Comparison of ENCODE assay signal across 26 cellular contexts in the genomic region with DNA sequence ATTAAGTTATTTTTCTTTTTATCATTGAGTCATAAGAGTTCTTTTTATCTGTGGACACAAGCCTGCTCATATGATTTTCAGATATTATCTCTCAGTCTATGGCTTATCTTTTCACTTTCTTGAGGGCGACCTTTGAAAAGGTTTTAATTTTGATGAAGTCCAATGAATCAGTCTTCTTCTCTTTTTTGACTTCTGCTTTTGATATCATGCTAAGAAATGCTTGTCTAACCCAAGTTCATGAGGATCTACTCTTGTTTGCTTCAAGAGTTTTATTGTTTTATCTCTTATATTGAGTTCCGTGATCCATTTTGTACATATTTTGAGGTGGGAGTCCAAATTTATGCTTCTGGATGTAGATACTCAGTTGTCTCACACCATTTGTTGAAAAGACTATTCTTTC.
"Had no signal": no experiment of that assay in that cellular context is flagged by ENCODE, and none has a peak within 500 bp of the region (broad histone marks: within the 10 kb centered on the region; RNA-seq: fewer than 3 reads in every experiment).

No MANE protein-coding gene starts in this region.

- H3K27ac Mint-ChIP-seq: activated CD8-positive, alpha-beta T cell treated with anti-CD3 and anti-CD28 coated beads, Interleukin-2, amount 10 ng/mL, durations not matched to agents 7 days and 5 days; activated naive CD4-positive, alpha-beta T cell treated with anti-CD3 and anti-CD28 coated beads, Interleukin-2, amount 50 U/mL, for 72 hours; activated naive CD8-positive, alpha-beta T cell treated with anti-CD3 and anti-CD28 coated beads, Interleukin-2, amount 50 U/mL, for 24 hours; brain; T-cell had no signal

- FAIRE-seq: TTC549 had no signal

- ATAC-seq: activated CD4-positive, CD25-positive, alpha-beta regulatory T cell treated with anti-CD3 and anti-CD28 coated beads, Interleukin-2, amount 50 U/mL, for 24 hours; activated CD8-positive, alpha-beta T cell treated with anti-CD3 and anti-CD28 coated beads, Interleukin-2, amount 10 ng/mL, durations not matched to agents 7 days and 5 days; activated naive CD4-positive, alpha-beta T cell treated with anti-CD3 and anti-CD28 coated beads, Interleukin-2, amount 50 U/mL, for 72 hours; activated naive CD8-positive, alpha-beta T cell treated with anti-CD3 and anti-CD28 coated beads, Interleukin-2, amount 50 U/mL, for 24 hours; T-cell had no signal

- DNase-seq: activated CD4-positive, alpha-beta T cell treated with anti-CD3 and anti-CD28 coated beads for 4 hours; activated CD4-positive, alpha-beta T cell treated with anti-CD3 and anti-CD28 coated beads, Interleukin-2, amount 50 U/mL, for 4 hours; activated CD8-positive, alpha-beta memory T cell treated with anti-CD3 and anti-CD28 coated beads, Interleukin-2, amount 50 U/mL, for 48 hours; activated CD8-positive, alpha-beta T cell treated with anti-CD3 and anti-CD28 coated beads, Interleukin-2, amount 10 ng/mL, durations not matched to agents 7 days and 5 days; activated naive CD8-positive, alpha-beta T cell treated with anti-CD3 and anti-CD28 coated beads, Interleukin-2, amount 50 U/mL, for 24 hours; activated T-cell treated with anti-CD3 and anti-CD28 coated beads, Interleukin-2, amount 50 U/mL, for 1 hour; amniotic stem cell; cerebellar nuclear complex; MM.1S; NCI-H1092 treated with DMSO at 0.1 percent for 48 hours; NCI-H1417 treated with DMSO at 0.1 percent for 48 hours; NCI-H1694 treated with DMSO at 0.1 percent for 48 hours; NCI-H2081; NCI-H510A treated with DMSO at 0.1 percent for 48 hours; NCI-H69; SIG-M5; T-cell; T-helper 2 cell; T1000 had no signal

- H3K27me3 ChIP-seq: ascending aorta, cardiac muscle cell had no signal

- H3K27me3 Mint-ChIP-seq: activated naive CD8-positive, alpha-beta T cell treated with anti-CD3 and anti-CD28 coated beads, Interleukin-2, amount 50 U/mL, for 24 hours; brain; IgD-negative memory B cell; T-cell had no signal

- H3K4me3 Mint-ChIP-seq: activated CD8-positive, alpha-beta T cell treated with anti-CD3 and anti-CD28 coated beads, Interleukin-2, amount 10 ng/mL, durations not matched to agents 7 days and 5 days; activated naive CD8-positive, alpha-beta T cell treated with anti-CD3 and anti-CD28 coated beads, Interleukin-2, amount 50 U/mL, for 24 hours; brain; IgD-negative memory B cell; T-cell had no signal

- H3K27ac ChIP-seq: ascending aorta, cardiac muscle cell had no signal

- H3K9me3 ChIP-seq: ascending aorta had no signal

- H3K4me3 ChIP-seq: ascending aorta, cardiac muscle cell had no signal

- H3K36me3 ChIP-seq: ascending aorta, cardiac muscle cell had no signal
